Comparison of ENCODE assay signal across 16 cellular contexts in genomic region chr13:41029629-41030028, GRCh38. TPM values are rescaled to one million over a fixed set of nuclear protein-coding genes. Genes with fewer than 3 reads are reported as not detected.
A peak's percentile ranks its signal among the peaks of the same experiment; 100 is the strongest.
DNase-seq lines count a peak whose midpoint lies in the region; ATAC-seq, FAIRE-seq and TF ChIP-seq lines count a peak whose summit lies in the region.
"Had no signal": no experiment of that assay in that cellular context is flagged by ENCODE, and none has a peak within 500 bp of the region (broad histone marks: within the 10 kb centered on the region; RNA-seq: fewer than 3 reads in every experiment).

No MANE protein-coding gene starts in this region.

- H3K27me3 Mint-ChIP-seq in activated CD8-positive, alpha-beta T cell treated with anti-CD3 and anti-CD28 coated beads for 36 hours = no peaks in the 10 kb centered on the region
- no peaks in the 10 kb centered on the region for H3K27me3 Mint-ChIP-seq in progenitor cell of endocrine pancreas
- no peaks in the 10 kb centered on the region for H3K27me3 Mint-ChIP-seq in activated naive CD8-positive, alpha-beta T cell treated with anti-CD3 and anti-CD28 coated beads for 36 hours
- H3K27me3 Mint-ChIP-seq: brain; naive thymus-derived CD4-positive, alpha-beta T cell had no signal

- H3K4me1 ChIP-seq in HepG2 (ENCODE audit: insufficient read depth, low read length) = peaks cover 37% of the 10 kb centered on the region
- peaks cover 0 to 17% (median 4%) of the 10 kb centered on the region in 4 donors for H3K4me1 ChIP-seq in right lobe of liver

- no peak overlapping the region for H3K27ac Mint-ChIP-seq in activated CD8-positive, alpha-beta T cell treated with anti-CD3 and anti-CD28 coated beads for 36 hours
- peak overlapping the region; percentile 18 for H3K27ac Mint-ChIP-seq in progenitor cell of endocrine pancreas
- no peak overlapping the region for H3K27ac Mint-ChIP-seq in activated naive CD8-positive, alpha-beta T cell treated with anti-CD3 and anti-CD28 coated beads for 36 hours
- H3K27ac Mint-ChIP-seq: brain had no signal

- H4K20me1 ChIP-seq in HepG2 (ENCODE audit: insufficient read depth, low read length) = peaks cover 33% of the 10 kb centered on the region

- TF ChIP-seq RAD21 in HepG2 (CRISPR knock-in tag; IDR thresholded peaks at IDR 0.05) = no peak

- TF ChIP-seq CTCF in HepG2 (CRISPR knock-in tag; IDR thresholded peaks at IDR 0.05) (peak; percentile 54), right lobe of liver (IDR thresholded peaks at IDR 0.05) (no peak), progenitor cell of endocrine pancreas (IDR thresholded peaks at IDR 0.05; ENCODE audit: unreplicated experiment) (no peak)
- no peak for TF ChIP-seq CTCF in activated CD8-positive, alpha-beta T cell treated with anti-CD3 and anti-CD28 coated beads for 36 hours (IDR thresholded peaks at IDR 0.05)

- intact Hi-C loops in HepG2 (cut with micrococcal nuclease; ENCODE audit: unreplicated experiment) = no loop called here
- intact Hi-C loops in right lobe of liver (cut with DNase I) = no loop called here
- intact Hi-C loops in activated CD8-positive, alpha-beta T cell treated with anti-CD3 and anti-CD28 coated beads for 36 hours (cut with micrococcal nuclease) = no loop called here

- H3K9me3 ChIP-seq in HepG2 (ENCODE audit: low read length) (no peaks in the 10 kb centered on the region), right lobe of liver (no peaks in the 10 kb centered on the region)
- H3K9me3 ChIP-seq: BLaER1 had no signal

- POLR2A ChIA-PET in HepG2 (lab: Yijun Ruan, JAX) = no interaction called here
- POLR2A ChIA-PET in activated CD8-positive, alpha-beta T cell treated with anti-CD3 and anti-CD28 coated beads for 36 hours (lab: Charles Lee) = interaction anchor here (1.5 kb wide), 1 partner anchor 11 kb away, joined by 3 read pairs; the partner anchor contains the start of gene ELF1

- 100% methylated on average over 2 of the region's 2 CpGs for WGBS in HepG2 (ENCODE audit: low lambda C conversion rate)
- no CpG with 5 or more reads among the region's 2 CpGs for WGBS in right lobe of liver (ENCODE audit: insufficient coverage, low coverage, low lambda C conversion rate, missing lambda C conversion rate)

- H3K4me3 ChIP-seq in HepG2 (replicated peaks in 1 of 3; ENCODE audit: insufficient read depth in 1 of 3, low read depth in 2 of 3, low read length in 3 of 3) = no peak overlapping the region
- H3K4me3 ChIP-seq in right lobe of liver = no peak overlapping the region
- H3K4me3 ChIP-seq: BLaER1 had no signal

- H3K9ac ChIP-seq in HepG2 (ENCODE audit: insufficient read depth, low read depth, low read length) = no peak overlapping the region
- H3K9ac ChIP-seq: BLaER1 had no signal

- TF ChIP-seq EP300 in HepG2 (IDR thresholded peaks at IDR 0.05; ENCODE audit: low read depth in 2 of 2, low read length in 2 of 2) (no peak), HepG2 (CRISPR knock-in tag; IDR thresholded peaks at IDR 0.05; ENCODE audit: borderline replicate concordance) (no peak)

- peaks cover 1% of the 10 kb centered on the region for H3K36me3 Mint-ChIP-seq in activated CD8-positive, alpha-beta T cell treated with anti-CD3 and anti-CD28 coated beads for 36 hours (ENCODE audit: low read depth)
- H3K36me3 Mint-ChIP-seq in progenitor cell of endocrine pancreas (ENCODE audit: insufficient read depth) = peaks cover 9% of the 10 kb centered on the region
- peaks cover 4% of the 10 kb centered on the region for H3K36me3 Mint-ChIP-seq in activated naive CD8-positive, alpha-beta T cell treated with anti-CD3 and anti-CD28 coated beads for 36 hours

- FAIRE-seq in HepG2 (lab: Jason Lieb, UNC) = no peak

- H3K4me1 Mint-ChIP-seq in activated CD8-positive, alpha-beta T cell treated with anti-CD3 and anti-CD28 coated beads for 36 hours (ENCODE audit: low read depth) = peaks cover 33% of the 10 kb centered on the region
- peaks cover 26% of the 10 kb centered on the region for H3K4me1 Mint-ChIP-seq in progenitor cell of endocrine pancreas (ENCODE audit: low read depth)
- H3K4me1 Mint-ChIP-seq in activated naive CD8-positive, alpha-beta T cell treated with anti-CD3 and anti-CD28 coated beads for 36 hours = peaks cover 32% of the 10 kb centered on the region

- TF ChIP-seq POLR2A in HepG2 (IDR thresholded peaks at IDR 0.05; ENCODE audit: insufficient read depth in 1 of 2, low read depth in 2 of 2, low read length in 2 of 2) (no peak), right lobe of liver (IDR thresholded peaks at IDR 0.05) (no peak)

- in situ Hi-C loops in HepG2 (cut with HindIII; ENCODE audit: extremely low pct_ligation_motif_present, low pct_unique_long_range_greater_than_20kb) = no loop called here

- H3K36me3 ChIP-seq in HepG2 (replicated peaks in 1 of 2; ENCODE audit: control insufficient read depth in 1 of 2, insufficient read depth in 2 of 2, low read length in 2 of 2) = peaks cover 6 to 16% of the 10 kb centered on the region in 2 experiments; a peak in 1 of 5 replicates
- no peaks in the 10 kb centered on the region for H3K36me3 ChIP-seq in right lobe of liver

- no peak overlapping the region for H3K4me3 Mint-ChIP-seq in activated CD8-positive, alpha-beta T cell treated with anti-CD3 and anti-CD28 coated beads for 36 hours
- H3K4me3 Mint-ChIP-seq in progenitor cell of endocrine pancreas (ENCODE audit: low read depth) = no peak overlapping the region
- no peak overlapping the region for H3K4me3 Mint-ChIP-seq in activated naive CD8-positive, alpha-beta T cell treated with anti-CD3 and anti-CD28 coated beads for 36 hours
- H3K4me3 Mint-ChIP-seq: brain; naive thymus-derived CD4-positive, alpha-beta T cell had no signal

- DNase-seq in HepG2 (ENCODE audit: low spot score) = no peak
- DNase-seq in right lobe of liver = no peak
- DNase-seq in HT1080 (ENCODE audit: low read depth) = peak; percentile 7
- peak; percentile 35 for DNase-seq in activated CD8-positive, alpha-beta T cell treated with anti-CD3 and anti-CD28 coated beads for 36 hours
- no peak for DNase-seq in progenitor cell of endocrine pancreas (ENCODE audit: low spot score, unreplicated experiment)
- no peak for DNase-seq in activated naive CD8-positive, alpha-beta T cell treated with anti-CD3 and anti-CD28 coated beads for 36 hours
- DNase-seq: DMS53; naive thymus-derived CD4-positive, alpha-beta T cell; NCI-H1930; NCI-H774; SHP77 treated with DMSO at 0.1 percent for 48 hours had no signal

- no TSS peak for BruUV-seq in HepG2 (replicated peaks; lab: Mats Ljungman, UMichigan)

- H2AFZ ChIP-seq in HepG2 (ENCODE audit: low read length) = no peak overlapping the region

- no peaks in the 10 kb centered on the region for H3K9me3 Mint-ChIP-seq in activated CD8-positive, alpha-beta T cell treated with anti-CD3 and anti-CD28 coated beads for 36 hours
- no peaks in the 10 kb centered on the region for H3K9me3 Mint-ChIP-seq in progenitor cell of endocrine pancreas (ENCODE audit: low read depth)
- no peaks in the 10 kb centered on the region for H3K9me3 Mint-ChIP-seq in activated naive CD8-positive, alpha-beta T cell treated with anti-CD3 and anti-CD28 coated beads for 36 hours
- H3K9me3 Mint-ChIP-seq: brain had no signal

- H3K4me2 ChIP-seq in HepG2 (ENCODE audit: low read depth, low read length) = no peak overlapping the region
- H3K4me2 ChIP-seq: BLaER1 had no signal

- no peaks in the 10 kb centered on the region for H3K27me3 ChIP-seq in HepG2 (ENCODE audit: control insufficient read depth in 1 of 2, insufficient read depth in 2 of 2, low read length in 2 of 2)
- H3K27me3 ChIP-seq in right lobe of liver = no peaks in the 10 kb centered on the region
- H3K27me3 ChIP-seq: BLaER1 had no signal

- peaks cover 90% of the 10 kb centered on the region for H3K79me2 ChIP-seq in HepG2 (ENCODE audit: insufficient read depth, low read length)

- ATAC-seq in HepG2 = no peak
- no peak for ATAC-seq in right lobe of liver
- peak; percentile 28 for ATAC-seq in activated CD8-positive, alpha-beta T cell treated with anti-CD3 and anti-CD28 coated beads for 36 hours
- no peak for ATAC-seq in GM19467 (IDR thresholded peaks at IDR 0.05; ENCODE audit: unreplicated experiment)
- no peak for ATAC-seq in HG02885 (IDR thresholded peaks at IDR 0.05; ENCODE audit: poor library complexity, unreplicated experiment)
- ATAC-seq: naive thymus-derived CD4-positive, alpha-beta T cell had no signal

- H3K27ac ChIP-seq in HepG2 (ENCODE audit: extremely low read length, insufficient read depth, low read length) (no peak overlapping the region), right lobe of liver (no peak overlapping the region)
- H3K27ac ChIP-seq: BLaER1, HL-60 had no signal

- CTCF ChIA-PET in HepG2 (lab: Yijun Ruan, JAX; ENCODE audit: low intra/inter-chr PET ratio, low total read pairs) = no interaction called here
- CTCF ChIA-PET in activated CD8-positive, alpha-beta T cell treated with anti-CD3 and anti-CD28 coated beads for 36 hours (lab: Charles Lee) = interaction anchor here (0.7 to 2.4 kb wide), 8 partner anchors 8 to 394 kb away, joined by 3 to 12 read pairs (median 4); partner anchors contain the start of gene ELF1

RNA-seq across cellular contexts. Expression of gene ELF1, which starts 10.5 kb away (rescaled TPM):
- 71.5 and 91.5 TPM in 2 replicates for total RNA-seq in HepG2 (2016; rRNA removed; fragmentation: Illumina TruSeq; extraction: Trizol)
- total RNA-seq in HepG2 (2016; cell fraction: cytosol; rRNA removed; fragmentation: Illumina TruSeq; extraction: Trizol; ENCODE audit: low read depth) = 12.1 and 14.2 TPM in 2 replicates
- 70.6 and 87.4 TPM in 2 replicates for total RNA-seq in HepG2 (2016; cell fraction: insoluble cytoplasmic fraction; rRNA removed; fragmentation: Illumina TruSeq; extraction: Trizol)
- total RNA-seq in HepG2 (2016; cell fraction: membrane; rRNA removed; fragmentation: Illumina TruSeq; extraction: Trizol) = 24.5 and 26.2 TPM in 2 replicates
- 78.4 and 79.2 TPM in 2 replicates for total RNA-seq in HepG2 (2016; cell fraction: nucleus; rRNA removed; fragmentation: Illumina TruSeq; extraction: Trizol)
- 24.6 and 26.5 TPM in 2 replicates for polyA plus RNA-seq in HepG2 (2011; rRNA removed)
- polyA plus RNA-seq in HepG2 (2011; cell fraction: cytosol; rRNA removed) = 14.1 and 18.0 TPM in 2 replicates
- 15.7 and 16.1 TPM in 2 replicates for polyA plus RNA-seq in HepG2 (2011; cell fraction: nucleus; rRNA removed)
- polyA plus RNA-seq in HepG2 (2012) = 28.9 and 32.2 TPM in 2 replicates
- polyA plus RNA-seq in HepG2 (2016; cell fraction: cytosol; fragmentation: Illumina TruSeq; extraction: Trizol; ENCODE audit: low read depth) = 1.6 and 1.9 TPM in 2 replicates
- polyA plus RNA-seq in HepG2 (2016; cell fraction: insoluble cytoplasmic fraction; fragmentation: Illumina TruSeq; extraction: Trizol; ENCODE audit: low read depth) = 55.8 and 56.2 TPM in 2 replicates
- polyA plus RNA-seq in HepG2 (2016; cell fraction: membrane; fragmentation: Illumina TruSeq; extraction: Trizol; ENCODE audit: low read depth) = 6.4 and 6.6 TPM in 2 replicates
- 46.4 and 47.1 TPM in 2 replicates for polyA plus RNA-seq in HepG2 (2016; cell fraction: nucleus; fragmentation: Illumina TruSeq; extraction: Trizol; ENCODE audit: insufficient read depth, low read depth)
- 18.2 and 60.6 TPM in 2 replicates for polyA minus RNA-seq in HepG2 (2011; rRNA and poly(A)+ RNA removed; ENCODE audit: low replicate concordance)
- polyA minus RNA-seq in HepG2 (2011; cell fraction: cytosol; rRNA and poly(A)+ RNA removed) = 29.5 and 31.8 TPM in 2 replicates
- 77.6 and 81.4 TPM in 2 replicates for polyA minus RNA-seq in HepG2 (2011; cell fraction: nucleus; rRNA and poly(A)+ RNA removed)
- total RNA-seq in right lobe of liver = 10 to 100 TPM; 24.1 to 35.4 (median 31.0) TPM
- 13.4 and 31.1 TPM in 2 replicates for total RNA-seq in HT1080 (2014; rRNA removed; shearing (Covaris generic))
- polyA plus RNA-seq in HT1080 (2015; cell fraction: cytosol; rRNA removed) = 18.3 and 24.8 TPM in 2 replicates
- 37.8 and 40.7 TPM in 2 replicates for polyA plus RNA-seq in HT1080 (2015; cell fraction: nucleus; rRNA removed)
- 10 to 100 TPM; 85.2 to 88.2 TPM for total RNA-seq in activated CD8-positive, alpha-beta T cell treated with anti-CD3 and anti-CD28 coated beads for 36 hours
- total RNA-seq in progenitor cell of endocrine pancreas = 87.7 and 89.7 TPM in 2 replicates
- 10 to 100 TPM; 93.3 to 97.9 TPM for total RNA-seq in activated naive CD8-positive, alpha-beta T cell treated with anti-CD3 and anti-CD28 coated beads for 36 hours

RNA-seq across cellular contexts. Expression of gene WBP4, which starts 31.7 kb away (rescaled TPM):
- total RNA-seq in HepG2 (2016; rRNA removed; fragmentation: Illumina TruSeq; extraction: Trizol) (11.7 and 16.8 TPM in 2 replicates), right lobe of liver (1 to 10 TPM; 3.8 to 6.9 (median 4.6) TPM), progenitor cell of endocrine pancreas (11.0 and 12.1 TPM in 2 replicates)
- total RNA-seq in HepG2 (2016; cell fraction: cytosol; rRNA removed; fragmentation: Illumina TruSeq; extraction: Trizol; ENCODE audit: low read depth) = 1.8 and 2.7 TPM in 2 replicates
- 12.5 and 16.9 TPM in 2 replicates for total RNA-seq in HepG2 (2016; cell fraction: insoluble cytoplasmic fraction; rRNA removed; fragmentation: Illumina TruSeq; extraction: Trizol)
- total RNA-seq in HepG2 (2016; cell fraction: membrane; rRNA removed; fragmentation: Illumina TruSeq; extraction: Trizol) = 4.5 and 4.9 TPM in 2 replicates
- 8.6 and 8.7 TPM in 2 replicates for total RNA-seq in HepG2 (2016; cell fraction: nucleus; rRNA removed; fragmentation: Illumina TruSeq; extraction: Trizol)
- 5.6 and 6.7 TPM in 2 replicates for polyA plus RNA-seq in HepG2 (2011; rRNA removed)
- 2.7 and 3.8 TPM in 2 replicates for polyA plus RNA-seq in HepG2 (2011; cell fraction: cytosol; rRNA removed)
- polyA plus RNA-seq in HepG2 (2011; cell fraction: nucleus; rRNA removed) = 2.8 and 4.4 TPM in 2 replicates
- polyA plus RNA-seq in HepG2 (2012) = 9.8 and 11.1 TPM in 2 replicates
- 1.0 and 1.1 TPM in 2 replicates for polyA plus RNA-seq in HepG2 (2016; cell fraction: cytosol; fragmentation: Illumina TruSeq; extraction: Trizol; ENCODE audit: low read depth)
- polyA plus RNA-seq in HepG2 (2016; cell fraction: insoluble cytoplasmic fraction; fragmentation: Illumina TruSeq; extraction: Trizol; ENCODE audit: low read depth) = 18.0 and 18.9 TPM in 2 replicates
- 2.6 and 3.2 TPM in 2 replicates for polyA plus RNA-seq in HepG2 (2016; cell fraction: membrane; fragmentation: Illumina TruSeq; extraction: Trizol; ENCODE audit: low read depth)
- polyA plus RNA-seq in HepG2 (2016; cell fraction: nucleus; fragmentation: Illumina TruSeq; extraction: Trizol; ENCODE audit: insufficient read depth, low read depth) = 14.5 and 15.5 TPM in 2 replicates
- polyA minus RNA-seq in HepG2 (2011; rRNA and poly(A)+ RNA removed; ENCODE audit: low replicate concordance) = 0.91 and 1.3 TPM in 2 replicates
- polyA minus RNA-seq in HepG2 (2011; cell fraction: cytosol; rRNA and poly(A)+ RNA removed) = 3.2 and 3.7 TPM in 2 replicates
- 8.1 and 9.2 TPM in 2 replicates for polyA minus RNA-seq in HepG2 (2011; cell fraction: nucleus; rRNA and poly(A)+ RNA removed)
- 10.5 and 11.4 TPM in 2 replicates for total RNA-seq in HT1080 (2014; rRNA removed; shearing (Covaris generic))
- 12.3 and 13.1 TPM in 2 replicates for polyA plus RNA-seq in HT1080 (2015; cell fraction: cytosol; rRNA removed)
- polyA plus RNA-seq in HT1080 (2015; cell fraction: nucleus; rRNA removed) = 10.1 and 13.1 TPM in 2 replicates
- 10 to 100 TPM in 1 of 2 experiments, 1 to 10 TPM in 1; 9.6 to 11.8 TPM for total RNA-seq in activated CD8-positive, alpha-beta T cell treated with anti-CD3 and anti-CD28 coated beads for 36 hours
- total RNA-seq in activated naive CD8-positive, alpha-beta T cell treated with anti-CD3 and anti-CD28 coated beads for 36 hours = 10 to 100 TPM; 15.9 to 16.7 TPM

Comparison
In these comparisons a context has a peak if more than half of its experiments do, and no peak if none do; other contexts are left out.
1. DNase-seq: peak in HT1080 (single experiment) and activated CD8-positive, alpha-beta T cell treated with anti-CD3 and anti-CD28 coated beads for 36 hours (single experiment); none in HepG2 (single experiment), right lobe of liver (0 of 3), progenitor cell of endocrine pancreas (single experiment) and activated naive CD8-positive, alpha-beta T cell treated with anti-CD3 and anti-CD28 coated beads for 36 hours (single experiment).